14 cellular contexts compared by ENCODE assay signal in genomic region chr4:114366368-114366767, GRCh38.
DNase-seq lines count a peak whose midpoint lies in the region; ATAC-seq and TF ChIP-seq lines count a peak whose summit lies in the region.
"Had no signal": no experiment of that assay in that cellular context is flagged by ENCODE, and none has a peak within 500 bp of the region (broad histone marks: within the 10 kb centered on the region; RNA-seq: fewer than 3 reads in every experiment).

No MANE protein-coding gene starts in this region.

- peaks cover 65% of the 10 kb centered on the region for H3K4me1 Mint-ChIP-seq in HFFc6 (ENCODE audit: low read depth)
- H3K4me1 Mint-ChIP-seq in osteocyte (ENCODE audit: unreplicated experiment), result peaks cover 42% of the 10 kb centered on the region
- H3K4me1 Mint-ChIP-seq: B cell had no signal

- H3K4me3 Mint-ChIP-seq in HFFc6 (no peak overlapping the region), osteocyte (ENCODE audit: unreplicated experiment) (no peak overlapping the region)
- H3K4me3 Mint-ChIP-seq: B cell; CD4-positive, alpha-beta T cell had no signal

- H3K36me3 Mint-ChIP-seq in HFFc6 (ENCODE audit: low read depth), result peaks cover 4% of the 10 kb centered on the region; the same call in 1 of the 2 replicates
- no peaks in the 10 kb centered on the region for H3K36me3 Mint-ChIP-seq in osteocyte (ENCODE audit: unreplicated experiment)

- H3K9me3 Mint-ChIP-seq in HFFc6 (no peaks in the 10 kb centered on the region), osteocyte (ENCODE audit: unreplicated experiment) (no peaks in the 10 kb centered on the region)
- H3K9me3 Mint-ChIP-seq: CD4-positive, alpha-beta T cell had no signal

- TF ChIP-seq CTCF in HFFc6 (IDR thresholded peaks at IDR 0.05) (no peak), choroid plexus epithelial cell (conservative IDR thresholded peaks at IDR 0.05; ENCODE audit: low read depth, low read length) (no peak), osteocyte (IDR thresholded peaks at IDR 0.05) (no peak)

- H3K27ac Mint-ChIP-seq in HFFc6, result peak overlapping the region; percentile 20
- peak overlapping the region; percentile 72 for H3K27ac Mint-ChIP-seq in osteocyte (ENCODE audit: unreplicated experiment)
- H3K27ac Mint-ChIP-seq: B cell; CD4-positive, alpha-beta T cell had no signal

- no peak overlapping the region for H3K4me3 ChIP-seq in choroid plexus epithelial cell (ENCODE audit: low read depth, low read length)
- H3K4me3 ChIP-seq: HAP-1 had no signal

- ATAC-seq in HG02623 (IDR thresholded peaks at IDR 0.05; ENCODE audit: unreplicated experiment) (no peak), HG03280 (IDR thresholded peaks at IDR 0.05; ENCODE audit: unreplicated experiment) (no peak)

- DNase-seq in EL, result peak; percentile 30
- no peak for DNase-seq in HFFc6
- DNase-seq in choroid plexus epithelial cell (ENCODE audit: low read depth), result peak; percentile 18
- no peak for DNase-seq in osteocyte (ENCODE audit: extremely low spot score, unreplicated experiment)
- no peak for DNase-seq in activated naive CD4-positive, alpha-beta T cell treated with Interleukin-2 at 50 U/mL for 16 hours
- DNase-seq: C1 segment of cervical spinal cord; Calu3; CD4-positive, alpha-beta T cell; DMS 273 treated with DMSO at 0.1 percent for 48 hours; GDM1 had no signal

- no peaks in the 10 kb centered on the region for H3K27me3 Mint-ChIP-seq in HFFc6 (ENCODE audit: insufficient read depth)
- no peaks in the 10 kb centered on the region for H3K27me3 Mint-ChIP-seq in osteocyte (ENCODE audit: unreplicated experiment)

Comparison
In these comparisons a context has a peak if more than half of its experiments do, and no peak if none do; other contexts are left out.
1. DNase-seq: peak in EL (single experiment) and choroid plexus epithelial cell (single experiment); none in HFFc6 (single experiment), osteocyte (single experiment) and activated naive CD4-positive, alpha-beta T cell treated with Interleukin-2 at 50 U/mL for 16 hours (single experiment).